Comparison of ENCODE assay signal across 2 cellular contexts in genomic region chr21:42495765-42496119, GRCh38.
A peak's percentile ranks its signal among the peaks of the same experiment; 100 is the strongest.
TF ChIP-seq lines count a peak whose summit lies in the region.

No MANE protein-coding gene starts in this region.

TF ChIP-seq in GM12878, 131 proteins besides CTCF, POLR2A, EP300 and RAD21:
- TF ChIP-seq RUNX3 (IDR thresholded peaks at IDR 0.05; ENCODE audit: low read length) (peak; percentile 33; the same call in 1 of the 2 replicates), REST (IDR thresholded peaks at IDR 0.05; ENCODE audit: low read depth, low read length) (no peak), CBX5 (IDR thresholded peaks at IDR 0.05; ENCODE audit: low read depth) (no peak), PKNOX1 (IDR thresholded peaks at IDR 0.05) (no peak), CREB1 (IDR thresholded peaks at IDR 0.05; ENCODE audit: low read depth) (0 out of 2 replicates have a peak, but pooled peaks have one; percentile 9), IKZF2 (IDR thresholded peaks at IDR 0.05) (peak in 1 of 2 experiments; percentile 64; a peak in 2 of 4 replicates), GATAD2B (conservative IDR thresholded peaks at IDR 0.05; ENCODE audit: low read depth) (0 out of 2 replicates have a peak, but pooled peaks have one; percentile 8), HDAC6 (IDR thresholded peaks at IDR 0.05; ENCODE audit: unreplicated experiment) (no peak), BCL11A (IDR thresholded peaks at IDR 0.05; ENCODE audit: low read depth, low read length) (no peak), SMARCA5 (IDR thresholded peaks at IDR 0.05) (0 out of 2 replicates have a peak, but pooled peaks have one; percentile 23)
TF ChIP-seq in GM12878: peak in this region for 5.

TF ChIP-seq in HepG2, 621 proteins besides CTCF, POLR2A, EP300 and RAD21:
- TF ChIP-seq ZBTB2 (CRISPR knock-in tag; IDR thresholded peaks at IDR 0.05; ENCODE audit: low read depth) (no peak), ZNF687 (CRISPR knock-in tag; IDR thresholded peaks at IDR 0.05) (no peak), PCBP1 (IDR thresholded peaks at IDR 0.05; ENCODE audit: borderline replicate concordance, low read depth, low read length) (peak; percentile 9; the same call in 1 of the 2 replicates), ZNF431 (CRISPR knock-in tag; IDR thresholded peaks at IDR 0.05; ENCODE audit: borderline replicate concordance, low read depth) (no peak), NR1H2 (CRISPR knock-in tag; IDR thresholded peaks at IDR 0.05; ENCODE audit: borderline replicate concordance, low read depth) (no peak), SP140L (CRISPR knock-in tag; IDR thresholded peaks at IDR 0.05; ENCODE audit: borderline replicate concordance) (no peak), MXD1 (CRISPR knock-in tag; IDR thresholded peaks at IDR 0.05) (no peak), PREB (CRISPR knock-in tag; IDR thresholded peaks at IDR 0.05) (no peak), ZNF235 (CRISPR knock-in tag; IDR thresholded peaks at IDR 0.05; ENCODE audit: borderline replicate concordance) (no peak), CEBPG (CRISPR knock-in tag; IDR thresholded peaks at IDR 0.05) (no peak), MAFG (CRISPR knock-in tag; IDR thresholded peaks at IDR 0.05) (no peak), ZNF83 (CRISPR knock-in tag; IDR thresholded peaks at IDR 0.05; ENCODE audit: borderline replicate concordance) (no peak), ZNF234 (CRISPR knock-in tag; conservative IDR thresholded peaks at IDR 0.05) (no peak), EZH2 (conservative IDR thresholded peaks at IDR 0.05; ENCODE audit: low read depth, low read length) (0 out of 2 replicates have a peak, but pooled peaks have one; percentile 50), HNRNPUL1 (IDR thresholded peaks at IDR 0.05; ENCODE audit: low read depth, low read length) (no peak), ZKSCAN1 (IDR thresholded peaks at IDR 0.05; ENCODE audit: low read length) (no peak), ZBTB39 (CRISPR knock-in tag; IDR thresholded peaks at IDR 0.05) (no peak), CSRNP1 (CRISPR knock-in tag; IDR thresholded peaks at IDR 0.05) (0 out of 2 replicates have a peak, but pooled peaks have one; percentile 30), ZNF275 (CRISPR knock-in tag; IDR thresholded peaks at IDR 0.05; ENCODE audit: borderline replicate concordance) (no peak)
